ENCODE assay signal across 21 cellular contexts in the genomic region with DNA sequence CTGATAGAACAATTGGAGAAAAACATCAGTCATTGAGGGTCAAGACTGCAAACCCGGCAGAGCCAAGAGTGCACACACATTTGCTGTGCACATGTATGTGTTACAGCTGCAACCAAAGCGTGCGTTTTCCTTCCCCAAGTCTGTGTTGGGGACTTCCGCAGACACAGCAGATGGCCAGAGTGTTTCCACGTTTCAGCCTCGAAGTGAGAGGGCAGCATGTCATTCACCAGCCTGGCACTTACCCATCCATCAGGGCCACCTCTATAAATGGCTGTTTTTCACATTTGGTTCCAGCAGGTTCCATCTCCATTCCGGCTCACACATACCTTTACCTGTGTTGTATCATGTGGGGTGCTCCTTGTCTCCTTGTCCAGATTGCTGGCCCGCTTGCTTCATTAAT.
"Had no signal": no experiment of that assay in that cellular context is flagged by ENCODE, and none has a peak within 500 bp of the region (broad histone marks: within the 10 kb centered on the region; RNA-seq: fewer than 3 reads in every experiment).

No MANE protein-coding gene starts in this region.

- H3K4me1 ChIP-seq: colonic mucosa, gastrocnemius medialis, heart right ventricle, sigmoid colon, testis, upper lobe of left lung had no signal

- H3K9me3 Mint-ChIP-seq: activated CD8-positive, alpha-beta T cell treated with anti-CD3 and anti-CD28 coated beads for 36 hours; activated naive CD8-positive, alpha-beta T cell treated with anti-CD3 and anti-CD28 coated beads, Interleukin-2, amount 10 ng/mL, durations not matched to agents 7 days and 5 days; activated T-helper 17 cell treated with anti-CD3 and anti-CD28 coated beads, Interleukin-2, amount 50 U/mL, for 72 hours; memory B cell; naive thymus-derived CD4-positive, alpha-beta T cell; stimulated activated effector memory CD8-positive, alpha-beta T cell treated with anti-CD3 and anti-CD28 coated beads, Interleukin-12 subunit alpha, Interleukin-12 subunit beta, amount 100 ng/mL, for 72 hours had no signal

- H3K27me3 ChIP-seq: colonic mucosa, gastrocnemius medialis, heart right ventricle, ovary, sigmoid colon, testis, upper lobe of left lung had no signal

- ATAC-seq: activated CD4-positive, alpha-beta T cell treated with anti-CD3 and anti-CD28 coated beads for 36 hours; activated CD8-positive, alpha-beta T cell treated with anti-CD3 and anti-CD28 coated beads for 36 hours; activated T-helper 17 cell treated with anti-CD3 and anti-CD28 coated beads, Interleukin-2, amount 50 U/mL, for 72 hours; esophagus mucosa; gastrocnemius medialis; heart right ventricle; naive thymus-derived CD4-positive, alpha-beta T cell; stimulated activated effector memory CD8-positive, alpha-beta T cell treated with anti-CD3 and anti-CD28 coated beads, Interleukin-12 subunit alpha, Interleukin-12 subunit beta, amount 100 ng/mL, for 72 hours had no signal

- H3K4me3 Mint-ChIP-seq: activated CD4-positive, alpha-beta T cell treated with anti-CD3 and anti-CD28 coated beads for 36 hours; activated CD8-positive, alpha-beta T cell treated with anti-CD3 and anti-CD28 coated beads for 36 hours; activated naive CD8-positive, alpha-beta T cell treated with anti-CD3 and anti-CD28 coated beads, Interleukin-2, amount 10 ng/mL, durations not matched to agents 7 days and 5 days; activated T-helper 17 cell treated with anti-CD3 and anti-CD28 coated beads, Interleukin-2, amount 50 U/mL, for 72 hours; memory B cell; naive thymus-derived CD4-positive, alpha-beta T cell; stimulated activated effector memory CD8-positive, alpha-beta T cell treated with anti-CD3 and anti-CD28 coated beads, Interleukin-12 subunit alpha, Interleukin-12 subunit beta, amount 100 ng/mL, for 72 hours had no signal

- FAIRE-seq: endometrium had no signal

- DNase-seq: activated CD4-positive, alpha-beta T cell treated with anti-CD3 and anti-CD28 coated beads for 36 hours; activated CD8-positive, alpha-beta T cell treated with anti-CD3 and anti-CD28 coated beads for 36 hours; activated naive CD4-positive, alpha-beta T cell treated with Interleukin-2 at 50 U/mL for 16 hours; activated naive CD8-positive, alpha-beta T cell treated with anti-CD3 and anti-CD28 coated beads, Interleukin-2, amount 10 ng/mL, durations not matched to agents 7 days and 5 days; activated T-cell treated with anti-CD3 and anti-CD28 coated beads, Interleukin-2, amount 50 U/mL, for 1 hour; amygdala; colonic mucosa; gastrocnemius medialis; heart right ventricle; naive thymus-derived CD4-positive, alpha-beta T cell; ovary; sigmoid colon; stimulated activated CD4-positive, alpha-beta T cell treated with anti-CD3 and anti-CD28 coated beads, Interleukin-4, amount 100 ng/mL, for 24 hours; testis; upper lobe of left lung; WERI-Rb-1 had no signal

- H3K36me3 Mint-ChIP-seq: stimulated activated effector memory CD8-positive, alpha-beta T cell treated with anti-CD3 and anti-CD28 coated beads, Interleukin-12 subunit alpha, Interleukin-12 subunit beta, amount 100 ng/mL, for 72 hours had no signal

- H3K27ac Mint-ChIP-seq: activated CD4-positive, alpha-beta T cell treated with anti-CD3 and anti-CD28 coated beads for 36 hours; activated CD8-positive, alpha-beta T cell treated with anti-CD3 and anti-CD28 coated beads for 36 hours; activated naive CD8-positive, alpha-beta T cell treated with anti-CD3 and anti-CD28 coated beads, Interleukin-2, amount 10 ng/mL, durations not matched to agents 7 days and 5 days; activated T-helper 17 cell treated with anti-CD3 and anti-CD28 coated beads, Interleukin-2, amount 50 U/mL, for 72 hours; memory B cell; naive thymus-derived CD4-positive, alpha-beta T cell; stimulated activated effector memory CD8-positive, alpha-beta T cell treated with anti-CD3 and anti-CD28 coated beads, Interleukin-12 subunit alpha, Interleukin-12 subunit beta, amount 100 ng/mL, for 72 hours had no signal

- H3K4me3 ChIP-seq: colonic mucosa, gastrocnemius medialis, heart right ventricle, ovary, sigmoid colon, testis, upper lobe of left lung had no signal

- H3K27me3 Mint-ChIP-seq: activated CD4-positive, alpha-beta T cell treated with anti-CD3 and anti-CD28 coated beads for 36 hours; activated CD8-positive, alpha-beta T cell treated with anti-CD3 and anti-CD28 coated beads for 36 hours; activated T-helper 17 cell treated with anti-CD3 and anti-CD28 coated beads, Interleukin-2, amount 50 U/mL, for 72 hours; memory B cell had no signal

- H3K36me3 ChIP-seq: colonic mucosa, gastrocnemius medialis, heart right ventricle, ovary, sigmoid colon, upper lobe of left lung, WERI-Rb-1 had no signal

- H3K27ac ChIP-seq: colonic mucosa, gastrocnemius medialis, heart right ventricle, ovary, sigmoid colon, testis, upper lobe of left lung, WERI-Rb-1 had no signal

- H3K9me3 ChIP-seq: colonic mucosa, gastrocnemius medialis, heart right ventricle, ovary, sigmoid colon, testis, upper lobe of left lung had no signal

- H3K4me1 Mint-ChIP-seq: activated CD4-positive, alpha-beta T cell treated with anti-CD3 and anti-CD28 coated beads for 36 hours; activated naive CD8-positive, alpha-beta T cell treated with anti-CD3 and anti-CD28 coated beads, Interleukin-2, amount 10 ng/mL, durations not matched to agents 7 days and 5 days; activated T-helper 17 cell treated with anti-CD3 and anti-CD28 coated beads, Interleukin-2, amount 50 U/mL, for 72 hours had no signal
